3 cellular contexts compared by ENCODE assay signal in the genomic region with DNA sequence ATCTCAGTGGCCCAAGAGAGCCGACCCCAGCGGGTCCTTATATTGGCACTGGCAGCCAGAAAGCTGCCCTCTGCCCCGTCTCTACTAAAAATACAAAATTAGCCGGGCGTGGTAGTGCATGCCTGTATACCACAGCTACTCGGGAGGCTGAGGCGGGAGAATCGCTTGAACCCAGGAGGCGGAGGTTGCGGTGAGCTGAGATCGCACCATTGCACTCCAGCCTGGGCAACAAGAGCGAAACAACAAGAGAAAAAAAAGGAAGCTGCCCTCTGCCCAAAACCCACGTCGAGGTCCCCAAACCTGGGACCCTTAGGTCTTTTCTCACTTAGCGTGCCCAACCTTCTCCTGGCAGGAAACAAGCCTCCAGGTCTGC. TPM values are rescaled to one million over a fixed set of nuclear protein-coding genes. Genes with fewer than 3 reads are reported as not detected.
DNase-seq lines count a peak whose midpoint lies in the region; TF ChIP-seq lines count a peak whose summit lies in the region.
"Not testable (repeated sequence)": the region's sequence is repeated elsewhere in the genome, so short reads cannot be mapped to it uniquely, and the experiment has no call there.
"Had no signal": no experiment of that assay in that cellular context is flagged by ENCODE, and none has a peak within 500 bp of the region (broad histone marks: within the 10 kb centered on the region; RNA-seq: fewer than 3 reads in every experiment).

No MANE protein-coding gene starts in this region.

- H3K36me3 ChIP-seq in H7 (replicated peaks; ENCODE audit: control insufficient read depth, insufficient read depth, low read length); hepatocyte (replicated peaks; ENCODE audit: insufficient read depth, low read depth): not testable (repeated sequence)

- 83% methylated on average over 15 of the region's 15 CpGs for WGBS in hepatocyte (ENCODE audit: low lambda C conversion rate, missing lambda C conversion rate)

- peak overlapping the region; percentile 84 for H3K4me2 ChIP-seq in hepatocyte

- H3K4me3 ChIP-seq in H7 (ENCODE audit: insufficient read depth, low read depth, low read length): peak overlapping the region; percentile 80
- H3K4me3 ChIP-seq in hepatocyte: peak overlapping the region; percentile 50

- H3K4me1 ChIP-seq in hepatocyte (ENCODE audit: insufficient read depth): peaks cover 12% of the 10 kb centered on the region

- peak overlapping the region; percentile 86 for H3K27ac ChIP-seq in hepatocyte

- H3K9me2 ChIP-seq in hepatocyte (replicated peaks; ENCODE audit: insufficient read depth): not testable (repeated sequence)

- DNase-seq in H7; hepatocyte (ENCODE audit: low spot score): not testable (repeated sequence)

- peaks cover 18% of the 10 kb centered on the region for H3K79me2 ChIP-seq in hepatocyte

- H4K20me1 ChIP-seq in hepatocyte (ENCODE audit: insufficient read depth, poor library complexity, severe bottlenecking): not testable (repeated sequence)

- not testable (repeated sequence) for TF ChIP-seq CTCF in hepatocyte (IDR thresholded peaks at IDR 0.05; ENCODE audit: poor library complexity)

- peak overlapping the region; percentile 62 for H2AFZ ChIP-seq in hepatocyte

- not testable (repeated sequence) for H3K27me3 ChIP-seq in H7 (ENCODE audit: control insufficient read depth, insufficient read depth, low read length); hepatocyte

- H3K9me3 ChIP-seq in hepatocyte (ENCODE audit: low read depth): not testable (repeated sequence)

RNA-seq across cellular contexts. Expression of gene GSTK1, which starts 0.9 kb away (rescaled TPM):
- total RNA-seq in H7 (2014; rRNA removed; shearing (Covaris generic)): 51.8 and 51.9 TPM in 2 replicates
- 224 and 233 TPM in 2 replicates for total RNA-seq in hepatocyte
- 217 and 243 TPM in 2 replicates for polyA plus RNA-seq in hepatocyte

RNA-seq across cellular contexts. Expression of gene TMEM139, which starts 20.6 kb away (rescaled TPM):
- 1.2 and 2.5 TPM in 2 replicates for total RNA-seq in H7 (2014; rRNA removed; shearing (Covaris generic))
- total RNA-seq in hepatocyte: 19.8 and 21.0 TPM in 2 replicates
- polyA plus RNA-seq in hepatocyte: 9.1 and 15.6 TPM in 2 replicates

RNA-seq across cellular contexts. Expression of gene CASP2, which starts 24.0 kb away (rescaled TPM):
- 12.2 and 13.1 TPM in 2 replicates for total RNA-seq in H7 (2014; rRNA removed; shearing (Covaris generic))
- total RNA-seq in hepatocyte: 11.9 and 13.6 TPM in 2 replicates
- 8.5 and 10.6 TPM in 2 replicates for polyA plus RNA-seq in hepatocyte

RNA-seq across cellular contexts. Expression of gene TAS2R40, which starts 42.3 kb away (rescaled TPM):
- not detected in 2 replicates for total RNA-seq in H7 (2014; rRNA removed; shearing (Covaris generic))
- not detected in 2 replicates for total RNA-seq in hepatocyte
- polyA plus RNA-seq in hepatocyte: not detected in 2 replicates
- total RNA-seq: myocyte had no signal

RNA-seq across cellular contexts. Expression of gene CLCN1, which starts 51.7 kb away (rescaled TPM):
- total RNA-seq in H7 (2014; rRNA removed; shearing (Covaris generic)): 0.11 and 0.21 TPM in 2 replicates
- 0.04 TPM in 1 of 2 replicates, not detected in the other for total RNA-seq in hepatocyte
- polyA plus RNA-seq in hepatocyte: 0.07 TPM in 1 of 2 replicates, not detected in the other
- total RNA-seq: myocyte had no signal
